ENCODE assay signal across 8 cellular contexts in the genomic region with DNA sequence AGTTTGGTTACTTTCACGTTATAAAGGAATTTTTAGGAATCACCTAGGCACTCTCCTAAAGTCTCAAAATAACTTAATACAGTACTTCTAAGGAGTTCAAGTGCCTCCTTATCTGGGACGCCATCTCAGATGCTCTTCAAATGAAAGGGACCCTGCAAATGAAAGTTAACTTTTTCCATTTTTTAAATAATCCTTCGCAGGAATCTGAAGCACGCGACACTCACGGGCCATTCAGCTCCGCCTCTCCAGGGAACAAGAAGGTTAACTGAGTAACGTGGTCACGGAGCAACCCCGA. TPM values are rescaled to one million over a fixed set of nuclear protein-coding genes. Genes with fewer than 3 reads are reported as not detected.
DNase-seq lines count a peak whose midpoint lies in the region; ATAC-seq, FAIRE-seq and TF ChIP-seq lines count a peak whose summit lies in the region.

No MANE protein-coding gene starts in this region.

- H3K9me3 ChIP-seq in mucosa of stomach (ENCODE audit: control insufficient read depth, low read length): no peaks in the 10 kb centered on the region

- no peaks in the 10 kb centered on the region for H3K27me3 Mint-ChIP-seq in MCF 10A (ENCODE audit: insufficient read depth, unreplicated experiment)

- H3K36me3 Mint-ChIP-seq in MCF 10A (ENCODE audit: insufficient read depth, unreplicated experiment): peaks cover 6% of the 10 kb centered on the region

- POLR2A ChIA-PET in MCF 10A (lab: Yijun Ruan, JAX): interaction anchor here (0.6 to 3.0 kb wide), 37 partner anchors 10 to 1852 kb away, joined by 3 to 49 read pairs (median 3); a partner anchor contains a TSS

- CTCF ChIA-PET in MCF 10A (lab: Yijun Ruan, JAX): interaction anchor here (1.1 kb wide), 2 partner anchors 135 to 506 kb away, joined by 3 to 4 read pairs; no protein-coding TSS in a partner anchor

- no peaks in the 10 kb centered on the region for H3K27me3 ChIP-seq in mucosa of stomach (ENCODE audit: control insufficient read depth, insufficient read depth, low read length)

- intact Hi-C loops in MCF 10A (cut with micrococcal nuclease): no loop called here

- peaks cover 46% of the 10 kb centered on the region for H3K4me1 Mint-ChIP-seq in MCF 10A (ENCODE audit: insufficient read depth, unreplicated experiment)

- peak; percentile 36 for ATAC-seq in HG03280 (IDR thresholded peaks at IDR 0.05; ENCODE audit: unreplicated experiment)

- no peak for TF ChIP-seq CTCF in AG09309 (IDR thresholded peaks at IDR 0.05; ENCODE audit: control insufficient read depth, insufficient read depth, low read depth, low read length, missing control alignments)
- no peak for TF ChIP-seq CTCF in MCF 10A (IDR thresholded peaks at IDR 0.05; ENCODE audit: unreplicated experiment)

- BruUV-seq in MCF 10A (replicated peaks; lab: Mats Ljungman, UMichigan): TSS peak; percentile 74

- DNase-seq in AG09309 (ENCODE audit: low read depth) (no peak), MCF 10A (ENCODE audit: unreplicated experiment) (no peak), GDM1 (lab: John Stamatoyannopoulos, UW) (no peak), NCI-H2227 treated with DMSO at 0.1 percent for 48 hours (lab: John Stamatoyannopoulos, UW) (no peak), ecto neural progenitor cell (ENCODE audit: low spot score) (no peak), RCC 7860 (ENCODE audit: low spot score) (no peak)

- H3K36me3 ChIP-seq in mucosa of stomach (ENCODE audit: control insufficient read depth, insufficient read depth, low read length): no peaks in the 10 kb centered on the region

- peak overlapping the region; percentile 90 for H3K4me3 Mint-ChIP-seq in MCF 10A (ENCODE audit: unreplicated experiment)

- H3K9ac ChIP-seq in mucosa of stomach (ENCODE audit: low read length): peak overlapping the region; percentile 72

- H3K9me3 Mint-ChIP-seq in MCF 10A (ENCODE audit: unreplicated experiment): no peaks in the 10 kb centered on the region

- H3K4me1 ChIP-seq in mucosa of stomach (ENCODE audit: control insufficient read depth, insufficient read depth, low read length): peaks cover 12% of the 10 kb centered on the region

- H3K27ac Mint-ChIP-seq in MCF 10A (ENCODE audit: low read depth, unreplicated experiment): peak overlapping the region; percentile 91

- FAIRE-seq in RCC 7860 (lab: Jason Lieb, UNC): no peak

- H3K4me3 ChIP-seq in AG09309 (ENCODE audit: control insufficient read depth, low read depth, low read length) (peak overlapping the region; percentile 80), mucosa of stomach (ENCODE audit: low read length) (peak overlapping the region; percentile 33)

RNA-seq across cellular contexts. Expression of a gene that starts 0.5 kb away (rescaled TPM):
- total RNA-seq in MCF 10A (2022): 75.8 and 98.8 TPM in 2 replicates
